10 cellular contexts compared by ENCODE assay signal in the genomic region with DNA sequence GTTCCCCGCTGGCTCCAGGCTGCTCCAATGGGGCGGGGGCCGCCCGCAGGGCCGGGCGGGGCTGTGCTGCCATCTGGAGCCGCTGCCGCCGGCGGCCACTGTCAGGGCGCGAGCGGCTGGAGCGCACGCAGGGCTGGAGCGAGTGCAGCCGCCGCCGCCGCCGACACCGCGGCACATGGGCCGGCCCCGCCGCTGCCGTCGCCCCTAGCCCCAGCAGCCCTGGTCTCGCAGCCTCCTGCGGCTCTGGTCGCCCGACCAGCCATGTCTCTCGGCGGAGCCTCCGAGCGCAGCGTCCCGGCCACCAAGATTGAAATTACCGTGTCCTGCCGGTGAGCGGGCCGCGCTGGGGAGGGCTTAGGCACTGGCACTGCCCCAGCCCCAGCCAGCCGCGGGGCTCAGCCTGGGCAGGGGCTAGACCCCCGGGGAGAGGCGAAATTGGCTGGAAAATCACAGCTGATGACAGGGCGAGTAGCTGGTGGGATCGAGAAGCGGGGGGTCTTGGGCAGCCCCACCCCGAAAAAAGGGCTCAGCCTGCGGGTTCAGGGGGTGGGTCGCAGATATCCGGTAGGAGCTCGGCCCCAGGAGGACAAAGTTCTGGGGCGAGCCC. TPM values are rescaled to one million over a fixed set of nuclear protein-coding genes. Genes with fewer than 3 reads are reported as not detected.
DNase-seq lines count a peak whose midpoint lies in the region; ATAC-seq and TF ChIP-seq lines count a peak whose summit lies in the region.
"Had no signal": no experiment of that assay in that cellular context is flagged by ENCODE, and none has a peak within 500 bp of the region (broad histone marks: within the 10 kb centered on the region; RNA-seq: fewer than 3 reads in every experiment).

A gene with protein sequence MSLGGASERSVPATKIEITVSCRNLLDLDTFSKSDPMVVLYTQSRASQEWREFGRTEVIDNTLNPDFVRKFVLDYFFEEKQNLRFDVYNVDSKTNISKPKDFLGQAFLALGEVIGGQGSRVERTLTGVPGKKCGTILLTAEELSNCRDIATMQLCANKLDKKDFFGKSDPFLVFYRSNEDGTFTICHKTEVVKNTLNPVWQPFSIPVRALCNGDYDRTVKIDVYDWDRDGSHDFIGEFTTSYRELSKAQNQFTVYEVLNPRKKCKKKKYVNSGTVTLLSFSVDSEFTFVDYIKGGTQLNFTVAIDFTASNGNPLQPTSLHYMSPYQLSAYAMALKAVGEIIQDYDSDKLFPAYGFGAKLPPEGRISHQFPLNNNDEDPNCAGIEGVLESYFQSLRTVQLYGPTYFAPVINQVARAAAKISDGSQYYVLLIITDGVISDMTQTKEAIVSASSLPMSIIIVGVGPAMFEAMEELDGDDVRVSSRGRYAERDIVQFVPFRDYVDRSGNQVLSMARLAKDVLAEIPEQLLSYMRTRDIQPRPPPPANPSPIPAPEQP (plus strand): TSS at position 98 of the 607 bp plus-strand sequence. CDS start 164 bp downstream, at position 262.

- H3K27ac Mint-ChIP-seq in activated CD4-positive, alpha-beta T cell treated with anti-CD3 and anti-CD28 coated beads for 36 hours: no peak within 1 kb of the TSS
- H3K27ac Mint-ChIP-seq in activated CD4-positive, alpha-beta T cell treated with anti-CD3 and anti-CD28 coated beads, Interleukin-2, amount 10 ng/mL, durations not matched to agents 24 days and 14 days: no peak within 1 kb of the TSS
- no peak within 1 kb of the TSS for H3K27ac Mint-ChIP-seq in central memory CD8-positive, alpha-beta T cell (ENCODE audit: low read depth)
- no peak within 1 kb of the TSS for H3K27ac Mint-ChIP-seq in activated CD4-positive, alpha-beta memory T cell treated with anti-CD3 and anti-CD28 coated beads, Interleukin-2, amount 10 ng/mL, durations not matched to agents 7 days and 5 days
- H3K27ac Mint-ChIP-seq: activated CD4-positive, alpha-beta memory T cell treated with anti-CD3 and anti-CD28 coated beads for 36 hours had no signal

- H3K27ac ChIP-seq in left lung (no peak within 1 kb of the TSS), testis (no peak within 1 kb of the TSS)
- H3K27ac ChIP-seq: HL-60 had no signal

- peak within 1 kb of the TSS in 1 of 2 donors; percentile 32 for H3K4me3 ChIP-seq in left lung
- H3K4me3 ChIP-seq in testis: peak within 1 kb of the TSS; percentile 6 to 29

- POLR2A ChIA-PET in activated CD4-positive, alpha-beta T cell treated with anti-CD3 and anti-CD28 coated beads for 36 hours (lab: Charles Lee): interaction anchor here (0.7 kb wide), 1 partner anchor 296 kb away, joined by 3 read pairs; no protein-coding TSS in a partner anchor
- POLR2A ChIA-PET in activated CD4-positive, alpha-beta memory T cell treated with anti-CD3 and anti-CD28 coated beads, Interleukin-2, amount 10 ng/mL, durations not matched to agents 7 days and 5 days (lab: Charles Lee): interaction anchor here (0.6 kb wide), 1 partner anchor 315 kb away, joined by 4 read pairs; no protein-coding TSS in a partner anchor

- DNase-seq in activated CD4-positive, alpha-beta T cell treated with anti-CD3 and anti-CD28 coated beads for 36 hours: peak; percentile 16
- DNase-seq in activated CD4-positive, alpha-beta T cell treated with anti-CD3 and anti-CD28 coated beads, Interleukin-2, amount 10 ng/mL, durations not matched to agents 24 days and 14 days: no peak
- DNase-seq in central memory CD8-positive, alpha-beta T cell (ENCODE audit: low spot score in 2 of 2): no peak
- DNase-seq in left lung: peak in 1 of 2 donors; percentile 81
- no peak for DNase-seq in testis
- no peak for DNase-seq in activated CD4-positive, alpha-beta memory T cell treated with anti-CD3 and anti-CD28 coated beads, Interleukin-2, amount 10 ng/mL, durations not matched to agents 7 days and 5 days
- DNase-seq in NCI-H1694 treated with DMSO at 0.1 percent for 48 hours (lab: John Stamatoyannopoulos, UW): no peak
- no peak for DNase-seq in NCI-H1105 treated with DMSO at 0.1 percent for 48 hours (lab: John Stamatoyannopoulos, UW)

- no peak within 1 kb of the TSS for H3K4me3 Mint-ChIP-seq in activated CD4-positive, alpha-beta T cell treated with anti-CD3 and anti-CD28 coated beads for 36 hours
- H3K4me3 Mint-ChIP-seq in activated CD4-positive, alpha-beta T cell treated with anti-CD3 and anti-CD28 coated beads, Interleukin-2, amount 10 ng/mL, durations not matched to agents 24 days and 14 days: no peak within 1 kb of the TSS
- peak within 1 kb of the TSS; percentile 14 for H3K4me3 Mint-ChIP-seq in central memory CD8-positive, alpha-beta T cell
- H3K4me3 Mint-ChIP-seq in activated CD4-positive, alpha-beta memory T cell treated with anti-CD3 and anti-CD28 coated beads, Interleukin-2, amount 10 ng/mL, durations not matched to agents 7 days and 5 days: no peak within 1 kb of the TSS
- H3K4me3 Mint-ChIP-seq: activated CD4-positive, alpha-beta memory T cell treated with anti-CD3 and anti-CD28 coated beads for 36 hours had no signal

- H3K9me3 Mint-ChIP-seq in activated CD4-positive, alpha-beta T cell treated with anti-CD3 and anti-CD28 coated beads for 36 hours (ENCODE audit: low read depth): no peaks in the 10 kb centered on the region
- H3K9me3 Mint-ChIP-seq in activated CD4-positive, alpha-beta T cell treated with anti-CD3 and anti-CD28 coated beads, Interleukin-2, amount 10 ng/mL, durations not matched to agents 24 days and 14 days: no peaks in the 10 kb centered on the region
- no peaks in the 10 kb centered on the region for H3K9me3 Mint-ChIP-seq in central memory CD8-positive, alpha-beta T cell
- H3K9me3 Mint-ChIP-seq in activated CD4-positive, alpha-beta memory T cell treated with anti-CD3 and anti-CD28 coated beads, Interleukin-2, amount 10 ng/mL, durations not matched to agents 7 days and 5 days: no peaks in the 10 kb centered on the region
- H3K9me3 Mint-ChIP-seq: activated CD4-positive, alpha-beta memory T cell treated with anti-CD3 and anti-CD28 coated beads for 36 hours had no signal

- TF ChIP-seq CTCF in left lung (IDR thresholded peaks at IDR 0.05) (no peak), testis (IDR thresholded peaks at IDR 0.05) (no peak)

- TF ChIP-seq POLR2A in testis (IDR thresholded peaks at IDR 0.05): no peak

- peak; percentile 26 for ATAC-seq in activated CD4-positive, alpha-beta T cell treated with anti-CD3 and anti-CD28 coated beads for 36 hours
- ATAC-seq in central memory CD8-positive, alpha-beta T cell (replicated peaks; ENCODE audit: extremely low read depth, poor library complexity, severe bottlenecking): no peak
- peak; percentile 39 for ATAC-seq in left lung

- H3K27me3 ChIP-seq in left lung: peaks cover 11 to 29% of the 10 kb centered on the region in 2 donors
- no peaks in the 10 kb centered on the region for H3K27me3 ChIP-seq in testis

- H3K9me3 ChIP-seq in left lung (no peaks in the 10 kb centered on the region), testis (no peaks in the 10 kb centered on the region)

- H3K36me3 ChIP-seq in left lung (peaks cover 0 to 46% of the 10 kb centered on the region in 2 donors), testis (ENCODE audit: low read depth, missing control alignments) (no peaks in the 10 kb centered on the region)

- WGBS in testis, 2 donors: 2 to 3% methylated on average over 13 to 48 of the region's 56 CpGs

- peaks cover 27% of the 10 kb centered on the region for H3K36me3 Mint-ChIP-seq in activated CD4-positive, alpha-beta T cell treated with anti-CD3 and anti-CD28 coated beads for 36 hours (ENCODE audit: low read depth)
- H3K36me3 Mint-ChIP-seq in activated CD4-positive, alpha-beta T cell treated with anti-CD3 and anti-CD28 coated beads, Interleukin-2, amount 10 ng/mL, durations not matched to agents 24 days and 14 days (ENCODE audit: low read depth): peaks cover 19% of the 10 kb centered on the region
- peaks cover 22% of the 10 kb centered on the region for H3K36me3 Mint-ChIP-seq in central memory CD8-positive, alpha-beta T cell (ENCODE audit: insufficient read depth)
- peaks cover 31% of the 10 kb centered on the region for H3K36me3 Mint-ChIP-seq in activated CD4-positive, alpha-beta memory T cell treated with anti-CD3 and anti-CD28 coated beads, Interleukin-2, amount 10 ng/mL, durations not matched to agents 7 days and 5 days (ENCODE audit: low read depth)

- H3K4me1 Mint-ChIP-seq in activated CD4-positive, alpha-beta T cell treated with anti-CD3 and anti-CD28 coated beads for 36 hours: peaks cover 9% of the 10 kb centered on the region
- H3K4me1 Mint-ChIP-seq in activated CD4-positive, alpha-beta T cell treated with anti-CD3 and anti-CD28 coated beads, Interleukin-2, amount 10 ng/mL, durations not matched to agents 24 days and 14 days: peaks cover 2% of the 10 kb centered on the region
- H3K4me1 Mint-ChIP-seq in central memory CD8-positive, alpha-beta T cell: no peaks in the 10 kb centered on the region
- peaks cover 9% of the 10 kb centered on the region for H3K4me1 Mint-ChIP-seq in activated CD4-positive, alpha-beta memory T cell treated with anti-CD3 and anti-CD28 coated beads, Interleukin-2, amount 10 ng/mL, durations not matched to agents 7 days and 5 days

- H3K4me1 ChIP-seq in left lung: peaks cover 10 to 15% of the 10 kb centered on the region in 2 donors
- no peaks in the 10 kb centered on the region for H3K4me1 ChIP-seq in testis

- CTCF ChIA-PET in activated CD4-positive, alpha-beta T cell treated with anti-CD3 and anti-CD28 coated beads for 36 hours (lab: Charles Lee): no interaction called here
- CTCF ChIA-PET in activated CD4-positive, alpha-beta memory T cell treated with anti-CD3 and anti-CD28 coated beads, Interleukin-2, amount 10 ng/mL, durations not matched to agents 7 days and 5 days (lab: Charles Lee): no interaction called here

- intact Hi-C loops in activated CD4-positive, alpha-beta T cell treated with anti-CD3 and anti-CD28 coated beads for 36 hours (cut with DNase I, micrococcal nuclease): no loop called here
- intact Hi-C loops in activated CD4-positive, alpha-beta T cell treated with anti-CD3 and anti-CD28 coated beads, Interleukin-2, amount 10 ng/mL, durations not matched to agents 24 days and 14 days (cut with micrococcal nuclease): no loop called here
- intact Hi-C loops in left lung (cut with DNase I): no loop called here
- intact Hi-C loops in testis (cut with DNase I; ENCODE audit: low total_unique reads): no loop called here

- peaks cover 20% of the 10 kb centered on the region for H3K27me3 Mint-ChIP-seq in activated CD4-positive, alpha-beta T cell treated with anti-CD3 and anti-CD28 coated beads for 36 hours
- peaks cover 41% of the 10 kb centered on the region for H3K27me3 Mint-ChIP-seq in activated CD4-positive, alpha-beta T cell treated with anti-CD3 and anti-CD28 coated beads, Interleukin-2, amount 10 ng/mL, durations not matched to agents 24 days and 14 days
- peaks cover 14% of the 10 kb centered on the region for H3K27me3 Mint-ChIP-seq in central memory CD8-positive, alpha-beta T cell
- peaks cover 28% of the 10 kb centered on the region for H3K27me3 Mint-ChIP-seq in activated CD4-positive, alpha-beta memory T cell treated with anti-CD3 and anti-CD28 coated beads, Interleukin-2, amount 10 ng/mL, durations not matched to agents 7 days and 5 days

RNA-seq across cellular contexts. Expression of the gene that starts here (rescaled TPM):
- total RNA-seq in activated CD4-positive, alpha-beta T cell treated with anti-CD3 and anti-CD28 coated beads for 36 hours: under 1 TPM; 0.14 to 0.30 TPM
- total RNA-seq in activated CD4-positive, alpha-beta T cell treated with anti-CD3 and anti-CD28 coated beads, Interleukin-2, amount 10 ng/mL, durations not matched to agents 24 days and 14 days: 0.17 TPM in 1 of 2 replicates, not detected in the other
- total RNA-seq in left lung (under 1 TPM in 1 of 2 donors, not detected in 1; 0.21 TPM), testis (1 to 10 TPM in 1 of 2 donors, under 1 TPM in 1; 0.31 to 1.4 TPM)
- 1.3 TPM for polyA plus RNA-seq in testis (ENCODE audit: insufficient read depth, low read depth, low replicate concordance)
- under 1 TPM in 1 of 2 experiments, not detected in 1; 0.33 TPM for total RNA-seq in activated CD4-positive, alpha-beta memory T cell treated with anti-CD3 and anti-CD28 coated beads, Interleukin-2, amount 10 ng/mL, durations not matched to agents 7 days and 5 days
- total RNA-seq: activated CD4-positive, alpha-beta memory T cell treated with anti-CD3 and anti-CD28 coated beads for 36 hours had no signal

Comparison
In these comparisons a context has a peak if more than half of its experiments do, and no peak if none do; other contexts are left out.
1. Peak in DNase-seq and ATAC-seq in activated CD4-positive, alpha-beta T cell treated with anti-CD3 and anti-CD28 coated beads for 36 hours; RNA of the gene not detected or under 1 TPM.
2. Peak in ATAC-seq in left lung; RNA of the gene not detected or under 1 TPM.